ENCODE assay signal across 23 cellular contexts in genomic region chr1:235342039-235342438, GRCh38.
"Had no signal": no experiment of that assay in that cellular context is flagged by ENCODE, and none has a peak within 500 bp of the region (broad histone marks: within the 10 kb centered on the region; RNA-seq: fewer than 3 reads in every experiment).

No MANE protein-coding gene starts in this region.

- H3K4me3 ChIP-seq: coronary artery, esophagus squamous epithelium, lower lobe of right lung, testis, vagina had no signal

- H3K27me3 Mint-ChIP-seq: activated CD8-positive, alpha-beta memory T cell treated with anti-CD3 and anti-CD28 coated beads, Interleukin-2, amount 10 ng/mL, durations not matched to agents 7 days and 5 days; activated naive CD8-positive, alpha-beta T cell treated with anti-CD3 and anti-CD28 coated beads for 36 hours; naive B cell; type B pancreatic cell had no signal

- H3K27ac Mint-ChIP-seq: activated CD8-positive, alpha-beta memory T cell treated with anti-CD3 and anti-CD28 coated beads, Interleukin-2, amount 10 ng/mL, durations not matched to agents 7 days and 5 days; activated naive CD8-positive, alpha-beta T cell treated with anti-CD3 and anti-CD28 coated beads for 36 hours; type B pancreatic cell; WTC11 had no signal

- H3K4me1 ChIP-seq: testis, vagina had no signal

- H3K4me1 Mint-ChIP-seq: neural crest cell, WTC11 had no signal

- H3K9me3 ChIP-seq: esophagus squamous epithelium, lower lobe of right lung, testis, vagina had no signal

- DNase-seq: activated CD4-positive, alpha-beta T cell treated with anti-CD3 and anti-CD28 coated beads, Interleukin-2, amount 50 U/mL, for 48 hours; activated gamma-delta T cell treated with Interleukin-2 at 50 U/mL for 16 hours; activated naive CD8-positive, alpha-beta T cell treated with anti-CD3 and anti-CD28 coated beads for 36 hours; activated T-cell treated with anti-CD3 and anti-CD28 coated beads for 4 hours; amniotic stem cell; cerebellar nuclear complex; esophagus squamous epithelium; left colon; lower lobe of right lung; naive B cell; posterior cingulate gyrus; retina; stimulated activated CD4-positive, alpha-beta T cell treated with anti-CD3 and anti-CD28 coated beads, Interleukin-2, amount 100 ng/mL, for 48 hours; stimulated activated CD8-positive, alpha-beta memory T cell treated with anti-CD3 and anti-CD28 coated beads, Interleukin-4, amount 100 ng/mL, for 48 hours; stimulated activated naive CD4-positive, alpha-beta T cell; T-helper 9 cell; testis had no signal

- H3K27ac ChIP-seq: coronary artery, esophagus squamous epithelium, lower lobe of right lung, testis, vagina had no signal

- H3K27me3 ChIP-seq: esophagus squamous epithelium, testis, vagina had no signal

- H3K4me3 Mint-ChIP-seq: activated CD8-positive, alpha-beta memory T cell treated with anti-CD3 and anti-CD28 coated beads, Interleukin-2, amount 10 ng/mL, durations not matched to agents 7 days and 5 days; activated naive CD8-positive, alpha-beta T cell treated with anti-CD3 and anti-CD28 coated beads for 36 hours; naive B cell; neural crest cell; type B pancreatic cell; WTC11 had no signal

- H3K9me3 Mint-ChIP-seq: activated naive CD8-positive, alpha-beta T cell treated with anti-CD3 and anti-CD28 coated beads for 36 hours; naive B cell; neural crest cell; type B pancreatic cell; WTC11 had no signal
